In the genomic region with DNA sequence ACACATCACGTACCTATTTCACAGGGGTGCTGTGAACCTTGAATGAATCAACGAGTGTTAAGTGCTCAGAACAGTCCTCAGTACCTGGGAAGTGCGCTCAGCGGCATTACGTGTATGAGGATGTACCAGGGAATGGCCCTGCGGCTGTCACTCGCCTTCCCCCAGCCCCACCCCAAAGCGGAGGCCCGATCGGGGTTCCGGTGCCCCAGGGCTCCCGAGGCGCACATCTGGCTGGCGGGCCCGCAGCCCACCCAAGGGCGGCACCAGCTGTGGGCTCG, we compare ENCODE assay signal across 1 cellular context.
A peak's percentile ranks its signal among the peaks of the same experiment; 100 is the strongest.
TF ChIP-seq lines count a peak whose summit lies in the region.

No MANE protein-coding gene starts in this region.

TF ChIP-seq in K562, 482 proteins besides CTCF, POLR2A, EP300 and RAD21:
- TF ChIP-seq, protein P1, sequence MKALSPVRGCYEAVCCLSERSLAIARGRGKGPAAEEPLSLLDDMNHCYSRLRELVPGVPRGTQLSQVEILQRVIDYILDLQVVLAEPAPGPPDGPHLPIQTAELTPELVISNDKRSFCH (CRISPR knock-in tag; IDR thresholded peaks at IDR 0.05), result no peak
- TF ChIP-seq, protein P1 (tag; IDR thresholded peaks at IDR 0.05), result no peak
- TF ChIP-seq RBM25 (IDR thresholded peaks at IDR 0.05; ENCODE audit: low read depth, low read length, severe bottlenecking), result peak; percentile 25
